Comparison of ENCODE assay signal across 8 cellular contexts in genomic region chr1:18954270-18955071, GRCh38. TPM values are rescaled to one million over a fixed set of nuclear protein-coding genes. Genes with fewer than 3 reads are reported as not detected.
DNase-seq lines count a peak whose midpoint lies in the region; ATAC-seq and TF ChIP-seq lines count a peak whose summit lies in the region.

No MANE protein-coding gene starts in this region.

- H3K27me3 ChIP-seq in lung (ENCODE audit: control insufficient read depth, insufficient read depth), result no peaks in the 10 kb centered on the region

- H3K4me1 Mint-ChIP-seq in activated T-cell treated with anti-CD3 and anti-CD28 coated beads, Interleukin-2, amount 50 U/mL, for 72 hours (ENCODE audit: low read depth), result peaks cover 82% of the 10 kb centered on the region
- H3K4me1 Mint-ChIP-seq in MCF 10A (ENCODE audit: insufficient read depth, unreplicated experiment) (peaks cover 29% of the 10 kb centered on the region), type B pancreatic cell (ENCODE audit: unreplicated experiment) (peaks cover 30% of the 10 kb centered on the region)

- no peaks in the 10 kb centered on the region for H3K9me3 Mint-ChIP-seq in activated T-cell treated with anti-CD3 and anti-CD28 coated beads, Interleukin-2, amount 50 U/mL, for 72 hours
- H3K9me3 Mint-ChIP-seq in MCF 10A (ENCODE audit: unreplicated experiment) (no peaks in the 10 kb centered on the region), type B pancreatic cell (no peaks in the 10 kb centered on the region)

- H3K4me3 ChIP-seq in lung, result peak overlapping the region; percentile 32

- H3K27ac Mint-ChIP-seq in activated T-cell treated with anti-CD3 and anti-CD28 coated beads, Interleukin-2, amount 50 U/mL, for 72 hours, result peak overlapping the region; percentile 53
- peak overlapping the region; percentile 83 for H3K27ac Mint-ChIP-seq in MCF 10A (ENCODE audit: low read depth, unreplicated experiment)
- peak overlapping the region; percentile 34 for H3K27ac Mint-ChIP-seq in type B pancreatic cell

- H3K9me3 ChIP-seq in lung (ENCODE audit: control insufficient read depth in 2 of 2, insufficient read depth in 1 of 2, low read length in 1 of 2), result no peaks in the 10 kb centered on the region

- POLR2A ChIA-PET in MCF 10A (lab: Yijun Ruan, JAX), result interaction anchor here (0.8 to 6.6 kb wide), 18 partner anchors 8 to 141 kb away, joined by 3 to 74 read pairs (median 6); partner anchors contain the start of gene ALDH4A1

- peak overlapping the region in 1 of 2 donors; percentile 75 for H3K27ac ChIP-seq in lung (ENCODE audit: low read depth in 1 of 2, low read length in 1 of 2)

- H3K27me3 Mint-ChIP-seq in activated T-cell treated with anti-CD3 and anti-CD28 coated beads, Interleukin-2, amount 50 U/mL, for 72 hours (ENCODE audit: low read depth), result no peaks in the 10 kb centered on the region
- H3K27me3 Mint-ChIP-seq in MCF 10A (ENCODE audit: insufficient read depth, unreplicated experiment) (no peaks in the 10 kb centered on the region), type B pancreatic cell (peaks cover 43% of the 10 kb centered on the region)

- TF ChIP-seq CTCF in MCF 10A (IDR thresholded peaks at IDR 0.05; ENCODE audit: unreplicated experiment), result no peak
- no peak for TF ChIP-seq CTCF in lung (IDR thresholded peaks at IDR 0.05; ENCODE audit: control extremely low read depth, extremely low read depth)
- no peak for TF ChIP-seq CTCF in type B pancreatic cell (conservative IDR thresholded peaks at IDR 0.05)

- peaks cover 7 to 16% of the 10 kb centered on the region in 2 donors for H3K36me3 Mint-ChIP-seq in activated T-cell treated with anti-CD3 and anti-CD28 coated beads, Interleukin-2, amount 50 U/mL, for 72 hours (ENCODE audit: insufficient read depth in 2 of 2)
- H3K36me3 Mint-ChIP-seq in MCF 10A (ENCODE audit: insufficient read depth, unreplicated experiment) (peaks cover 8% of the 10 kb centered on the region), type B pancreatic cell (no peaks in the 10 kb centered on the region)

- peaks cover 0 to 2% of the 10 kb centered on the region in 2 donors for H3K36me3 ChIP-seq in lung (ENCODE audit: control insufficient read depth in 2 of 2, insufficient read depth in 2 of 2, low read length in 2 of 2)

- intact Hi-C loops in MCF 10A (cut with micrococcal nuclease), result loop anchor here (2.0 to 5.0 kb wide), 2 partner anchors 120 to 143 kb away; no protein-coding TSS in a partner anchor

- 39 to 52% methylated on average over 7 of the region's 7 CpGs for WGBS in lung, 2 donors

- BruUV-seq in MCF 10A (replicated peaks; lab: Mats Ljungman, UMichigan), result TSS peak; percentile 90

- H3K4me1 ChIP-seq in lung (ENCODE audit: control insufficient read depth in 2 of 2, insufficient read depth in 2 of 2, low read length in 2 of 2), result peaks cover 0 to 31% of the 10 kb centered on the region in 2 donors

- no peak for DNase-seq in activated T-cell treated with anti-CD3 and anti-CD28 coated beads, Interleukin-2, amount 50 U/mL, for 72 hours
- no peak for DNase-seq in activated T-cell treated with anti-CD3 and anti-CD28 coated beads for 4 hours
- DNase-seq in MCF 10A (ENCODE audit: unreplicated experiment), result no peak
- no peak for DNase-seq in lung (ENCODE audit: low spot score)
- DNase-seq in type B pancreatic cell (ENCODE audit: extremely low spot score, unreplicated experiment), result no peak
- no peak for DNase-seq in SHP77 (lab: John Stamatoyannopoulos, UW)
- no peak for DNase-seq in D341Med (ENCODE audit: low spot score)
- DNase-seq in GOT3 (lab: John Stamatoyannopoulos, UW), result no peak

- CTCF ChIA-PET in MCF 10A (lab: Yijun Ruan, JAX), result interaction anchor here (0.8 to 1.1 kb wide), 4 partner anchors 40 to 142 kb away, joined by 3 to 7 read pairs (median 4); no protein-coding TSS in a partner anchor

- no peak for ATAC-seq in activated T-cell treated with anti-CD3 and anti-CD28 coated beads, Interleukin-2, amount 50 U/mL, for 72 hours (replicated peaks in 1 of 2)
- no peak for ATAC-seq in lung (ENCODE audit: insufficient read depth, low FRiP score)

- peak overlapping the region; percentile 79 to 97 for H3K4me3 Mint-ChIP-seq in activated T-cell treated with anti-CD3 and anti-CD28 coated beads, Interleukin-2, amount 50 U/mL, for 72 hours
- peak overlapping the region; percentile 74 for H3K4me3 Mint-ChIP-seq in MCF 10A (ENCODE audit: unreplicated experiment)
- H3K4me3 Mint-ChIP-seq in type B pancreatic cell, result peak overlapping the region; percentile 87

RNA-seq across cellular contexts. Expression of gene IFFO2, which starts 2.0 kb away (rescaled TPM):
- 10 to 100 TPM; 69.2 to 79.1 TPM for total RNA-seq in activated T-cell treated with anti-CD3 and anti-CD28 coated beads, Interleukin-2, amount 50 U/mL, for 72 hours
- 10.8 and 21.0 TPM in 2 replicates for total RNA-seq in MCF 10A (2022)
- 10 to 100 TPM in 1 of 2 donors, 1 to 10 TPM in 1; 8.7 to 18.9 TPM for total RNA-seq in lung
- polyA plus RNA-seq in lung, result 1 to 10 TPM; 7.6 to 8.0 TPM
- 11.3 and 14.7 TPM in 2 replicates for total RNA-seq in type B pancreatic cell (ENCODE audit: low replicate concordance)

RNA-seq across cellular contexts. Expression of gene ALDH4A1, which starts 52.1 kb away (rescaled TPM):
- 10 to 100 TPM in 1 of 2 donors, 1 to 10 TPM in 1; 8.1 to 13.1 TPM for total RNA-seq in activated T-cell treated with anti-CD3 and anti-CD28 coated beads, Interleukin-2, amount 50 U/mL, for 72 hours
- total RNA-seq in MCF 10A (2022), result 5.7 and 6.3 TPM in 2 replicates
- total RNA-seq in lung, result 10 to 100 TPM in 1 of 2 donors, 1 to 10 TPM in 1; 6.4 to 12.5 TPM
- polyA plus RNA-seq in lung, result 10 to 100 TPM in 1 of 2 donors, 1 to 10 TPM in 1; 9.9 to 16.3 TPM
- total RNA-seq in type B pancreatic cell (ENCODE audit: low replicate concordance), result 25.6 and 26.7 TPM in 2 replicates
